ENCODE assay signal across 18 cellular contexts in genomic region chr2:128170776-128171175, GRCh38.
DNase-seq lines count a peak whose midpoint lies in the region; FAIRE-seq and TF ChIP-seq lines count a peak whose summit lies in the region.
"Had no signal": no experiment of that assay in that cellular context is flagged by ENCODE, and none has a peak within 500 bp of the region (broad histone marks: within the 10 kb centered on the region; RNA-seq: fewer than 3 reads in every experiment).

No MANE protein-coding gene starts in this region.

- peaks cover 0 to 3% (median 0%) of the 10 kb centered on the region in 3 donors for H3K27me3 Mint-ChIP-seq in CD14-positive monocyte (ENCODE audit: low read depth in 3 of 3)
- no peaks in the 10 kb centered on the region for H3K27me3 Mint-ChIP-seq in progenitor cell of endocrine pancreas
- H3K27me3 Mint-ChIP-seq: CD4-positive, alpha-beta T cell had no signal

- CTCF ChIA-PET in endothelial cell of umbilical vein (lab: Charles Lee): interaction anchor here (0.8 to 2.9 kb wide), 5 partner anchors 8 to 63 kb away, joined by 3 to 33 read pairs (median 6); no protein-coding TSS in a partner anchor

- no peaks in the 10 kb centered on the region for H3K79me2 ChIP-seq in endothelial cell of umbilical vein (ENCODE audit: control insufficient read depth, insufficient read depth, low read length)

- H3K27ac ChIP-seq in HL-60 (replicated peaks): peak overlapping the region; percentile 79; the same call in 1 of the 2 replicates
- peak overlapping the region; percentile 77 for H3K27ac ChIP-seq in endothelial cell of umbilical vein (ENCODE audit: insufficient read depth, low read depth, low read length)

- H3K4me2 ChIP-seq in endothelial cell of umbilical vein (ENCODE audit: insufficient read depth, low read length): no peak overlapping the region
- H3K4me2 ChIP-seq: GM23338 had no signal

- no peak for TF ChIP-seq POLR2A in endothelial cell of umbilical vein (IDR thresholded peaks at IDR 0.05; ENCODE audit: low read depth, low read length)

- no peaks in the 10 kb centered on the region for H3K27me3 ChIP-seq in HL-60 (ENCODE audit: insufficient read depth, poor library complexity, severe bottlenecking)
- no peaks in the 10 kb centered on the region for H3K27me3 ChIP-seq in endothelial cell of umbilical vein (ENCODE audit: control insufficient read depth in 2 of 2, insufficient read depth in 2 of 2, low read length in 2 of 2)
- H3K27me3 ChIP-seq: BE2C had no signal

- H3K36me3 ChIP-seq in endothelial cell of umbilical vein (ENCODE audit: control insufficient read depth in 2 of 2, extremely low read depth in 1 of 2, insufficient read depth in 2 of 2, low read length in 2 of 2): peaks cover 2 to 7% of the 10 kb centered on the region in 2 experiments

- H3K9ac ChIP-seq in endothelial cell of umbilical vein (replicated peaks; ENCODE audit: extremely low read depth, insufficient read depth, low read length): no peak overlapping the region

- H3K4me1 Mint-ChIP-seq in CD14-positive monocyte: peaks cover 44% of the 10 kb centered on the region
- H3K4me1 Mint-ChIP-seq in progenitor cell of endocrine pancreas (ENCODE audit: low read depth): peaks cover 4% of the 10 kb centered on the region

- DNase-seq in CD14-positive monocyte (ENCODE audit: low spot score) (no peak), HL-60 (ENCODE audit: low read depth in 1 of 2, low spot score in 1 of 2) (no peak), endothelial cell of umbilical vein (ENCODE audit: low read depth, low spot score) (peak; percentile 75), progenitor cell of endocrine pancreas (ENCODE audit: low spot score, unreplicated experiment) (no peak), cortex of kidney (lab: John Stamatoyannopoulos, UW) (no peak), T-helper 1 cell (no peak)
- DNase-seq: ACHN; BE2C; C1 segment of cervical spinal cord; Calu3; CD4-positive, alpha-beta T cell; DMS79 treated with DMSO at 0.1 percent for 48 hours; GF-D8; HCEC 1CT had no signal

- H3K4me3 Mint-ChIP-seq in CD14-positive monocyte (no peak overlapping the region), progenitor cell of endocrine pancreas (ENCODE audit: low read depth) (no peak overlapping the region)
- H3K4me3 Mint-ChIP-seq: CD4-positive, alpha-beta T cell; GM23338 had no signal

- intact Hi-C loops in CD14-positive monocyte (cut with micrococcal nuclease) (loop anchor here in 1 of 2 donors (10.0 kb wide), 2 partner anchors 144 to 354 kb away; partner anchors contain the start of gene HS6ST1), endothelial cell of umbilical vein (cut with micrococcal nuclease) (loop anchor here (10.0 kb wide), 1 partner anchor 364 kb away; no protein-coding TSS in a partner anchor)

- H2AFZ ChIP-seq in endothelial cell of umbilical vein (ENCODE audit: low read depth, low read length): no peak overlapping the region
- H2AFZ ChIP-seq: GM23338 had no signal

- no TSS peak for BruUV-seq in endothelial cell of umbilical vein (replicated peaks; lab: Mats Ljungman, UMichigan)

- H3K36me3 Mint-ChIP-seq in CD14-positive monocyte (peaks cover 67 to 70% of the 10 kb centered on the region in 2 donors), progenitor cell of endocrine pancreas (ENCODE audit: insufficient read depth) (peaks cover 25% of the 10 kb centered on the region)

- TF ChIP-seq CTCF in CD14-positive monocyte (IDR thresholded peaks at IDR 0.05) (no peak), HL-60 (IDR thresholded peaks at IDR 0.05; ENCODE audit: insufficient read depth, low read length) (no peak), endothelial cell of umbilical vein (IDR thresholded peaks at IDR 0.05; ENCODE audit: extremely low read depth in 1 of 2, insufficient read depth in 1 of 2, low read depth in 1 of 2, low read length in 2 of 2) (no peak), progenitor cell of endocrine pancreas (IDR thresholded peaks at IDR 0.05; ENCODE audit: unreplicated experiment) (no peak)

- H3K4me1 ChIP-seq in endothelial cell of umbilical vein (ENCODE audit: control insufficient read depth, extremely low read depth, insufficient read depth, low read length): peaks cover 31% of the 10 kb centered on the region
- H3K4me1 ChIP-seq: BE2C had no signal

- POLR2A ChIA-PET in endothelial cell of umbilical vein (lab: Charles Lee): no interaction called here

- H3K4me3 ChIP-seq in HL-60 (replicated peaks; ENCODE audit: insufficient read depth, low read length): no peak overlapping the region
- no peak overlapping the region for H3K4me3 ChIP-seq in endothelial cell of umbilical vein (replicated peaks in 1 of 3; ENCODE audit: insufficient read depth in 1 of 3, low read depth in 1 of 3, low read length in 3 of 3)
- H3K4me3 ChIP-seq: GM23338 had no signal

- no peaks in the 10 kb centered on the region for H3K9me1 ChIP-seq in endothelial cell of umbilical vein (replicated peaks; ENCODE audit: control insufficient read depth, extremely low read depth, insufficient read depth, low read length)

- dilution Hi-C loops in endothelial cell of umbilical vein (cut with MboI; ENCODE audit: extremely low pct_ligation_motif_present, low sequenced_read_pairs): no loop called here

- H3K9me3 ChIP-seq in endothelial cell of umbilical vein (replicated peaks; ENCODE audit: control insufficient read depth, insufficient read depth, low read length): no peaks in the 10 kb centered on the region
- H3K9me3 ChIP-seq: BE2C had no signal

- peaks cover 0 to 2% (median 0%) of the 10 kb centered on the region in 7 donors for H3K9me3 Mint-ChIP-seq in CD14-positive monocyte
- no peaks in the 10 kb centered on the region for H3K9me3 Mint-ChIP-seq in progenitor cell of endocrine pancreas (ENCODE audit: low read depth)
- H3K9me3 Mint-ChIP-seq: CD4-positive, alpha-beta T cell; GM23338 had no signal

- no peak for FAIRE-seq in endothelial cell of umbilical vein (lab: Jason Lieb, UNC)
- FAIRE-seq: A204.1, H54, HTR-8/SVneo had no signal

- H3K27ac Mint-ChIP-seq in CD14-positive monocyte (peak overlapping the region in 6 of 7 donors; percentile 62 to 95 (median 90)), progenitor cell of endocrine pancreas (peak overlapping the region; percentile 59)
- H3K27ac Mint-ChIP-seq: GM23338 had no signal

- H4K20me1 ChIP-seq in endothelial cell of umbilical vein (replicated peaks; ENCODE audit: control insufficient read depth, extremely low read depth, insufficient read depth, low read length): no peaks in the 10 kb centered on the region

TF ChIP-seq in endothelial cell of umbilical vein, 7 proteins besides CTCF, POLR2A, EP300 and RAD21:
- TF ChIP-seq EZH2 (IDR thresholded peaks at IDR 0.05; ENCODE audit: borderline replicate concordance, low read depth, low read length, severe bottlenecking) (no peak), JUN (IDR thresholded peaks at IDR 0.05; ENCODE audit: borderline replicate concordance, insufficient read depth, insufficient read length, low read depth) (no peak), FOS (IDR thresholded peaks at IDR 0.05; ENCODE audit: borderline replicate concordance, insufficient read depth, low read length) (no peak), MYC (IDR thresholded peaks at IDR 0.05; ENCODE audit: low read depth, low read length) (no peak), MAX (IDR thresholded peaks at IDR 0.05; ENCODE audit: insufficient read depth, insufficient read length) (no peak), POLR2AphosphoS5 (IDR thresholded peaks at IDR 0.05; ENCODE audit: insufficient read depth, low read depth, low read length) (no peak), GATA2 (IDR thresholded peaks at IDR 0.05; ENCODE audit: insufficient read depth, insufficient read length, low read depth, low read length) (no peak)
